17 cellular contexts compared by ENCODE assay signal in genomic region chr2:20972110-20972509, GRCh38.
"Had no signal": no experiment of that assay in that cellular context is flagged by ENCODE, and none has a peak within 500 bp of the region (broad histone marks: within the 10 kb centered on the region; RNA-seq: fewer than 3 reads in every experiment).

No MANE protein-coding gene starts in this region.

- H3K4me3 Mint-ChIP-seq: activated T-cell treated with anti-CD3 and anti-CD28 coated beads, Interleukin-2, amount 50 U/mL, for 72 hours; endodermal cell; naive thymus-derived CD8-positive, alpha-beta T cell; stimulated activated naive CD8-positive, alpha-beta T cell treated with anti-CD3 and anti-CD28 coated beads, Interleukin-15, Interleukin-2, amounts not matched to agents 100 ng/mL and 50 ng/mL, for 24 hours had no signal

- H3K36me3 Mint-ChIP-seq: naive thymus-derived CD8-positive, alpha-beta T cell had no signal

- ATAC-seq: activated T-cell treated with anti-CD3 and anti-CD28 coated beads, Interleukin-2, amount 50 U/mL, for 72 hours; left cardiac atrium; naive thymus-derived CD8-positive, alpha-beta T cell had no signal

- H3K9me3 Mint-ChIP-seq: activated T-cell treated with anti-CD3 and anti-CD28 coated beads, Interleukin-2, amount 50 U/mL, for 72 hours; endodermal cell; naive thymus-derived CD8-positive, alpha-beta T cell; stimulated activated naive CD8-positive, alpha-beta T cell treated with anti-CD3 and anti-CD28 coated beads, Interleukin-15, Interleukin-2, amounts not matched to agents 100 ng/mL and 50 ng/mL, for 24 hours had no signal

- H3K36me3 ChIP-seq: WERI-Rb-1 had no signal

- H3K4me2 ChIP-seq: hepatocyte had no signal

- DNase-seq: activated CD4-positive, alpha-beta T cell treated with anti-CD3 and anti-CD28 coated beads, Interleukin-2, amount 50 U/mL, for 4 hours; activated effector memory CD4-positive, alpha-beta T cell treated with anti-CD3 and anti-CD28 coated beads, Interleukin-2, amount 50 U/mL, for 16 hours; activated naive CD4-positive, alpha-beta T cell treated with anti-CD3 and anti-CD28 coated beads, Interleukin-2, amount 50 U/mL, for 16 hours; activated T-cell treated with anti-CD3 and anti-CD28 coated beads, Interleukin-2, amount 50 U/mL, for 72 hours; caudate nucleus; dorsolateral prefrontal cortex; endodermal cell; left cardiac atrium; mesendoderm; naive thymus-derived CD8-positive, alpha-beta T cell; stimulated activated CD4-positive, alpha-beta T cell treated with anti-CD3 and anti-CD28 coated beads, Interleukin-12 subunit alpha, Interleukin-12 subunit beta, amount 100 ng/mL, for 4 hours; stimulated activated CD4-positive, alpha-beta T cell treated with anti-CD3 and anti-CD28 coated beads, Interleukin-2, amount 100 ng/mL, for 24 hours; SW 1271; WERI-Rb-1 had no signal

- H3K27ac ChIP-seq: dorsolateral prefrontal cortex, hepatocyte, parathyroid adenoma, WERI-Rb-1 had no signal

- H2AFZ ChIP-seq: hepatocyte, parathyroid adenoma had no signal

- H3K79me2 ChIP-seq: hepatocyte, parathyroid adenoma had no signal

- H3K27ac Mint-ChIP-seq: activated T-cell treated with anti-CD3 and anti-CD28 coated beads, Interleukin-2, amount 50 U/mL, for 72 hours; endodermal cell; naive thymus-derived CD8-positive, alpha-beta T cell; stimulated activated naive CD8-positive, alpha-beta T cell treated with anti-CD3 and anti-CD28 coated beads, Interleukin-15, Interleukin-2, amounts not matched to agents 100 ng/mL and 50 ng/mL, for 24 hours had no signal

- H3K9ac ChIP-seq: parathyroid adenoma had no signal

- H3K4me1 Mint-ChIP-seq: endodermal cell; naive thymus-derived CD8-positive, alpha-beta T cell had no signal

- H3K4me3 ChIP-seq: dorsolateral prefrontal cortex, hepatocyte had no signal
